Comparison of ENCODE assay signal across 1 cellular context in the genomic region with DNA sequence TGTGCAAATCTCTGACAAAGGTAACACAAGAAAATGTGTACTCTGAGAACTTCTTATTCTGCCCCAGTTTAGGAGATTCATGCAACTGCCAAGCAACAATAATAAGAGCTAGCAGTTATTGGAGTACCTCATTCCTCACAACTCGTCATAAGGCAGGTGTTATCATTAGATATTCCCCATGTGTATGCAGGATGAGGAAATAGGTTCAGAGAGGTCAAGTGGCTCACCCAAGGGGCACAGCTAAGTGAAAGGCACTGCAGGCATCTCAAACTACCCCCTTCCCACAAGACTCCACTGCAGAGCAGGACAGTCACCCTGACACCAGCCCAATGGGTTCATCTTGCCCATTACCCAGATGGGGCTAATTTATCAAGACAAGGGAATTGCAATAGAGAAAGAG.
TF ChIP-seq lines count a peak whose summit lies in the region.

No MANE protein-coding gene starts in this region.

TF ChIP-seq in HEK293, 187 proteins besides CTCF, POLR2A, EP300 and RAD21 (continued from another document):
- TF ChIP-seq, protein P1, sequence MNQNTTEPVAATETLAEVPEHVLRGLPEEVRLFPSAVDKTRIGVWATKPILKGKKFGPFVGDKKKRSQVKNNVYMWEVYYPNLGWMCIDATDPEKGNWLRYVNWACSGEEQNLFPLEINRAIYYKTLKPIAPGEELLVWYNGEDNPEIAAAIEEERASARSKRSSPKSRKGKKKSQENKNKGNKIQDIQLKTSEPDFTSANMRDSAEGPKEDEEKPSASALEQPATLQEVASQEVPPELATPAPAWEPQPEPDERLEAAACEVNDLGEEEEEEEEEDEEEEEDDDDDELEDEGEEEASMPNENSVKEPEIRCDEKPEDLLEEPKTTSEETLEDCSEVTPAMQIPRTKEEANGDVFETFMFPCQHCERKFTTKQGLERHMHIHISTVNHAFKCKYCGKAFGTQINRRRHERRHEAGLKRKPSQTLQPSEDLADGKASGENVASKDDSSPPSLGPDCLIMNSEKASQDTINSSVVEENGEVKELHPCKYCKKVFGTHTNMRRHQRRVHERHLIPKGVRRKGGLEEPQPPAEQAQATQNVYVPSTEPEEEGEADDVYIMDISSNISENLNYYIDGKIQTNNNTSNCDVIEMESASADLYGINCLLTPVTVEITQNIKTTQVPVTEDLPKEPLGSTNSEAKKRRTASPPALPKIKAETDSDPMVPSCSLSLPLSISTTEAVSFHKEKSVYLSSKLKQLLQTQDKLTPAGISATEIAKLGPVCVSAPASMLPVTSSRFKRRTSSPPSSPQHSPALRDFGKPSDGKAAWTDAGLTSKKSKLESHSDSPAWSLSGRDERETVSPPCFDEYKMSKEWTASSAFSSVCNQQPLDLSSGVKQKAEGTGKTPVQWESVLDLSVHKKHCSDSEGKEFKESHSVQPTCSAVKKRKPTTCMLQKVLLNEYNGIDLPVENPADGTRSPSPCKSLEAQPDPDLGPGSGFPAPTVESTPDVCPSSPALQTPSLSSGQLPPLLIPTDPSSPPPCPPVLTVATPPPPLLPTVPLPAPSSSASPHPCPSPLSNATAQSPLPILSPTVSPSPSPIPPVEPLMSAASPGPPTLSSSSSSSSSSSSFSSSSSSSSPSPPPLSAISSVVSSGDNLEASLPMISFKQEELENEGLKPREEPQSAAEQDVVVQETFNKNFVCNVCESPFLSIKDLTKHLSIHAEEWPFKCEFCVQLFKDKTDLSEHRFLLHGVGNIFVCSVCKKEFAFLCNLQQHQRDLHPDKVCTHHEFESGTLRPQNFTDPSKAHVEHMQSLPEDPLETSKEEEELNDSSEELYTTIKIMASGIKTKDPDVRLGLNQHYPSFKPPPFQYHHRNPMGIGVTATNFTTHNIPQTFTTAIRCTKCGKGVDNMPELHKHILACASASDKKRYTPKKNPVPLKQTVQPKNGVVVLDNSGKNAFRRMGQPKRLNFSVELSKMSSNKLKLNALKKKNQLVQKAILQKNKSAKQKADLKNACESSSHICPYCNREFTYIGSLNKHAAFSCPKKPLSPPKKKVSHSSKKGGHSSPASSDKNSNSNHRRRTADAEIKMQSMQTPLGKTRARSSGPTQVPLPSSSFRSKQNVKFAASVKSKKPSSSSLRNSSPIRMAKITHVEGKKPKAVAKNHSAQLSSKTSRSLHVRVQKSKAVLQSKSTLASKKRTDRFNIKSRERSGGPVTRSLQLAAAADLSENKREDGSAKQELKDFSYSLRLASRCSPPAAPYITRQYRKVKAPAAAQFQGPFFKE (tag by site-specific recombination; IDR thresholded peaks at IDR 0.05; ENCODE audit: borderline replicate concordance) = no peak
